22 cellular contexts compared by ENCODE assay signal in the genomic region with DNA sequence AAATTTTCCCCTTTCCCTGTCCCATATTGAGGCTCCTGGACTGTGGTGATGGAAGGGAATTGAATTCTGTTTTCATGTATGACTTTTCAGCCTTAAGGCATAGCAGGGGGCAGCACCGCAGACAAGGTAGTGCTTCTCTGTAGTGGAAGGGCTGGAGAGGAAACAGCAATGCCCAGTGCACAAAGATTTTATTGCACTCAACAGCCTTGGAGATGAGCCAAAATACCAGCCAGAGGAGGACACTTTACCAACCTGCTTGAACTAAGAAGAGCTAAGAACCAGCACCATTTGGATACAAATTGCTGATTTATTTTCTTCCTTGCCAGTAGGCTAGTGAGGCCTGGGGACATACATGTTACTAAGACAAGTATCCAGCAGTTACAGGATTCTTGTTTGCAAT.
DNase-seq lines count a peak whose midpoint lies in the region; ATAC-seq lines count a peak whose summit lies in the region.
"Had no signal": no experiment of that assay in that cellular context is flagged by ENCODE, and none has a peak within 500 bp of the region (broad histone marks: within the 10 kb centered on the region; RNA-seq: fewer than 3 reads in every experiment).

No MANE protein-coding gene starts in this region.

- no peak for ATAC-seq in HG03159 (IDR thresholded peaks at IDR 0.05; ENCODE audit: unreplicated experiment)
- no peak for ATAC-seq in HG03432 (IDR thresholded peaks at IDR 0.05; ENCODE audit: unreplicated experiment)
- ATAC-seq: GM23338; natural killer cell; sciatic nerve; stimulated activated naive CD8-positive, alpha-beta T cell treated with anti-CD3 and anti-CD28 coated beads, Interleukin-15, amount 100 ng/mL, for 72 hours; T-cell had no signal

- DNase-seq in NCI-H146 (lab: John Stamatoyannopoulos, UW): peak; percentile 48
- no peak for DNase-seq in NCI-H146 treated with DMSO at 0.1 percent for 48 hours (lab: John Stamatoyannopoulos, UW; ENCODE audit: unreplicated experiment)
- peak; percentile 88 for DNase-seq in NCI-H1105 treated with DMSO at 0.1 percent for 48 hours (lab: John Stamatoyannopoulos, UW)
- peak; percentile 71 for DNase-seq in NCI-H510A treated with DMSO at 0.1 percent for 48 hours (lab: John Stamatoyannopoulos, UW)
- peak; percentile 27 for DNase-seq in kidney tubule cell (ENCODE audit: low spot score)
- no peak for DNase-seq in GM19238 (ENCODE audit: insufficient read length, low spot score)
- DNase-seq: activated CD4-positive, alpha-beta T cell treated with anti-CD3 and anti-CD28 coated beads for 48 hours; activated CD8-positive, alpha-beta memory T cell treated with anti-CD3 and anti-CD28 coated beads for 24 hours; activated effector memory CD4-positive, alpha-beta T cell treated with Interleukin-2 at 50 U/mL for 16 hours; MV-4-11; natural killer cell; NCI-H2107; NCI-H82; nucleus accumbens; stimulated activated CD4-positive, alpha-beta T cell treated with anti-CD3 and anti-CD28 coated beads, Interleukin-12 subunit alpha, Interleukin-12 subunit beta, amount 100 ng/mL, for 4 hours; stimulated activated CD4-positive, alpha-beta T cell treated with anti-CD3 and anti-CD28 coated beads, Interleukin-2, amount 100 ng/mL, for 48 hours; stimulated activated naive CD8-positive, alpha-beta T cell treated with anti-CD3 and anti-CD28 coated beads, Interleukin-15, amount 100 ng/mL, for 72 hours; T-cell had no signal

Comparison
In these comparisons a context has a peak if more than half of its experiments do, and no peak if none do; other contexts are left out.
1. DNase-seq: peak in NCI-H146 (single experiment), NCI-H1105 treated with DMSO at 0.1 percent for 48 hours (single experiment), NCI-H510A treated with DMSO at 0.1 percent for 48 hours (single experiment) and kidney tubule cell (single experiment); none in NCI-H146 treated with DMSO at 0.1 percent for 48 hours (single experiment) and GM19238 (single experiment).